ENCODE assay signal across 23 cellular contexts in genomic region chr1:159939603-159940002, GRCh38.
A peak's percentile ranks its signal among the peaks of the same experiment; 100 is the strongest.
DNase-seq lines count a peak whose midpoint lies in the region; ATAC-seq lines count a peak whose summit lies in the region.
"Had no signal": no experiment of that assay in that cellular context is flagged by ENCODE, and none has a peak within 500 bp of the region (broad histone marks: within the 10 kb centered on the region; RNA-seq: fewer than 3 reads in every experiment).

No MANE protein-coding gene starts in this region.

- H3K4me1 ChIP-seq in BLaER1 (peaks cover 90% of the 10 kb centered on the region), mucosa of rectum (ENCODE audit: control insufficient read depth in 2 of 2, insufficient read depth in 2 of 2, low read length in 2 of 2) (peaks cover 44 to 45% of the 10 kb centered on the region in 2 donors)

- H3K9me3 ChIP-seq in BLaER1 (no peaks in the 10 kb centered on the region), mucosa of rectum (ENCODE audit: control insufficient read depth in 2 of 2, low read length in 2 of 2) (no peaks in the 10 kb centered on the region)

- H3K36me3 ChIP-seq in BLaER1 (peaks cover 9% of the 10 kb centered on the region), mucosa of rectum (ENCODE audit: control insufficient read depth in 2 of 2, insufficient read depth in 2 of 2, low read length in 2 of 2) (no peaks in the 10 kb centered on the region)

- DNase-seq in LoVo (ENCODE audit: low spot score): peak; percentile 41
- DNase-seq in epithelial cell of prostate (ENCODE audit: low read depth, low spot score): no peak
- DNase-seq in DMS 273 (lab: John Stamatoyannopoulos, UW; ENCODE audit: unreplicated experiment): no peak
- DNase-seq: 8988T, DMS 273 treated with DMSO at 0.1 percent for 48 hours, DND-41, GDM1, KG1, MV-4-11, NCI-H1417, NCI-H187, NCI-H2107, NCI-H510A treated with DMSO at 0.1 percent for 48 hours, PC-3, RPMI8226, SIG-M5 had no signal

- no peaks in the 10 kb centered on the region for H3K27me3 ChIP-seq in BLaER1
- H3K27me3 ChIP-seq in mucosa of rectum (ENCODE audit: control insufficient read depth in 2 of 2, insufficient read depth in 2 of 2, low read length in 2 of 2): peaks cover 0 to 4% of the 10 kb centered on the region in 2 donors

- H3K27ac ChIP-seq in BLaER1: no peak overlapping the region
- H3K27ac ChIP-seq in epithelial cell of prostate: peak overlapping the region; percentile 23
- peak overlapping the region; percentile 69 to 78 for H3K27ac ChIP-seq in mucosa of rectum (ENCODE audit: low read depth in 2 of 2, low read length in 2 of 2)

- ATAC-seq in HG02973 (IDR thresholded peaks at IDR 0.05; ENCODE audit: unreplicated experiment) (no peak), GM18858 (IDR thresholded peaks at IDR 0.05; ENCODE audit: unreplicated experiment) (no peak), GM21526 (IDR thresholded peaks at IDR 0.05; ENCODE audit: low FRiP score, unreplicated experiment) (no peak)
- ATAC-seq: HepG2, PC-3, SK-N-SH treated with all-trans-retinoic acid at 6 μM for 48 hours had no signal

- H3K4me2 ChIP-seq in BLaER1: peak overlapping the region; percentile 81; the same call in 1 of the 2 replicates

- H4K20me1 ChIP-seq in BLaER1: no peaks in the 10 kb centered on the region

- H3K9ac ChIP-seq in BLaER1: no peak overlapping the region
- peak overlapping the region in 1 of 2 donors; percentile 17 for H3K9ac ChIP-seq in mucosa of rectum (ENCODE audit: low read depth in 1 of 2, low read length in 2 of 2)

- H3K4me3 ChIP-seq in BLaER1 (no peak overlapping the region), mucosa of rectum (ENCODE audit: low read length in 2 of 2) (no peak overlapping the region)
